ENCODE assay signal across 9 cellular contexts in genomic region chr6:34697544-34697836, GRCh38. TPM values are rescaled to one million over a fixed set of nuclear protein-coding genes. Genes with fewer than 3 reads are reported as not detected.
DNase-seq lines count a peak whose midpoint lies in the region; ATAC-seq and TF ChIP-seq lines count a peak whose summit lies in the region.
"Had no signal": no experiment of that assay in that cellular context is flagged by ENCODE, and none has a peak within 500 bp of the region (broad histone marks: within the 10 kb centered on the region; RNA-seq: fewer than 3 reads in every experiment).

No MANE protein-coding gene starts in this region.

- H3K4me1 ChIP-seq in OCI-LY7 (ENCODE audit: insufficient read depth, low read length, poor library complexity, severe bottlenecking) (peaks cover 38% of the 10 kb centered on the region), endodermal cell (ENCODE audit: control insufficient read depth, insufficient read depth, low read length) (no peaks in the 10 kb centered on the region)

- peaks cover 20% of the 10 kb centered on the region for H3K4me1 Mint-ChIP-seq in endodermal cell
- H3K4me1 Mint-ChIP-seq in progenitor cell of endocrine pancreas (ENCODE audit: low read depth) = peaks cover 24% of the 10 kb centered on the region

- ATAC-seq in HG02981 (IDR thresholded peaks at IDR 0.05; ENCODE audit: unreplicated experiment) = no peak
- ATAC-seq in GM18868 (IDR thresholded peaks at IDR 0.05; ENCODE audit: unreplicated experiment) = no peak

- H3K27ac Mint-ChIP-seq in endodermal cell (peak overlapping the region; percentile 89), progenitor cell of endocrine pancreas (peak overlapping the region; percentile 95)

- H3K79me2 ChIP-seq in OCI-LY7 (ENCODE audit: insufficient read depth, low read depth, low read length) = peaks cover 44% of the 10 kb centered on the region

- BruUV-seq in OCI-LY7 (replicated peaks; lab: Mats Ljungman, UMichigan) = no TSS peak

- H3K36me3 ChIP-seq in GM06990 (ENCODE audit: control insufficient read depth, insufficient read depth, low read length) (no peaks in the 10 kb centered on the region), OCI-LY7 (ENCODE audit: insufficient read depth, low read length) (peaks cover 14% of the 10 kb centered on the region), endodermal cell (ENCODE audit: control insufficient read depth, insufficient read depth, low read length) (no peaks in the 10 kb centered on the region)

- H3K4me3 Mint-ChIP-seq in endodermal cell (peak overlapping the region; percentile 74), progenitor cell of endocrine pancreas (ENCODE audit: low read depth) (peak overlapping the region; percentile 88)

- TF ChIP-seq CTCF in GM06990 (IDR thresholded peaks at IDR 0.05; ENCODE audit: insufficient read depth, low read length, poor library complexity, severe bottlenecking) (no peak), OCI-LY7 (conservative IDR thresholded peaks at IDR 0.05; ENCODE audit: low read length) (no peak), endodermal cell (conservative IDR thresholded peaks at IDR 0.05) (no peak), progenitor cell of endocrine pancreas (IDR thresholded peaks at IDR 0.05; ENCODE audit: unreplicated experiment) (no peak)

- H3K27ac ChIP-seq in OCI-LY7 (ENCODE audit: low read depth, low read length, poor library complexity, severe bottlenecking) (peak overlapping the region; percentile 65), endodermal cell (ENCODE audit: low read depth, low read length) (no peak overlapping the region)

- H3K9me3 ChIP-seq in OCI-LY7 (ENCODE audit: low read length) (no peaks in the 10 kb centered on the region), endodermal cell (ENCODE audit: control insufficient read depth, low read length) (no peaks in the 10 kb centered on the region)

- H4K20me1 ChIP-seq in OCI-LY7 (ENCODE audit: insufficient read depth, low read length) = peaks cover 11% of the 10 kb centered on the region; the same call in 1 of the 2 replicates

- H3K9ac ChIP-seq in endodermal cell (ENCODE audit: extremely low read depth, low read length, poor library complexity, severe bottlenecking) = no peak overlapping the region

- peak overlapping the region; percentile 95 for H3K4me2 ChIP-seq in OCI-LY7 (ENCODE audit: low read length)

- no peaks in the 10 kb centered on the region for H3K9me2 ChIP-seq in OCI-LY7 (ENCODE audit: insufficient read depth, low read length)

- peaks cover 6% of the 10 kb centered on the region for H3K36me3 Mint-ChIP-seq in endodermal cell (ENCODE audit: low read depth)
- H3K36me3 Mint-ChIP-seq in progenitor cell of endocrine pancreas (ENCODE audit: insufficient read depth) = no peaks in the 10 kb centered on the region

- H3K27me3 ChIP-seq in GM06990 (replicated peaks; ENCODE audit: control insufficient read depth, insufficient read depth, low read length) (no peaks in the 10 kb centered on the region), endodermal cell (ENCODE audit: control insufficient read depth, insufficient read depth, low read length, poor library complexity, severe bottlenecking) (no peaks in the 10 kb centered on the region)

- CTCF ChIA-PET in OCI-LY7 (lab: Charles Lee; ENCODE audit: unreplicated experiment) = interaction anchor here (0.5 kb wide), 1 partner anchor 986 kb away, joined by 4 read pairs; the partner anchor contains the start of gene UQCC2

- POLR2A ChIA-PET in OCI-LY7 (lab: Charles Lee) = interaction anchor here (0.6 to 1.9 kb wide), 8 partner anchors 13 to 203 kb away, joined by 3 to 12 read pairs (median 3); no protein-coding TSS in a partner anchor

- H3K9me3 Mint-ChIP-seq in endodermal cell = no peaks in the 10 kb centered on the region
- no peaks in the 10 kb centered on the region for H3K9me3 Mint-ChIP-seq in progenitor cell of endocrine pancreas (ENCODE audit: low read depth)

- intact Hi-C loops in OCI-LY7 (cut with micrococcal nuclease; ENCODE audit: unreplicated experiment) = loop anchor here (1.0 to 2.0 kb wide), 2 partner anchors 23 to 94 kb away; no protein-coding TSS in a partner anchor

- no peak for DNase-seq in GM06990 (ENCODE audit: extremely low read depth, insufficient read length)
- DNase-seq in OCI-LY7 (ENCODE audit: low spot score) = no peak
- no peak for DNase-seq in endodermal cell
- DNase-seq in progenitor cell of endocrine pancreas (ENCODE audit: low spot score, unreplicated experiment) = no peak
- no peak for DNase-seq in NCI-H82 treated with DMSO at 0.1 percent for 48 hours (lab: John Stamatoyannopoulos, UW; ENCODE audit: unreplicated experiment)
- no peak for DNase-seq in activated CD4-positive, alpha-beta T cell treated with anti-CD3 and anti-CD28 coated beads for 48 hours
- DNase-seq: RPMI8226 had no signal

- no peaks in the 10 kb centered on the region for H3K27me3 Mint-ChIP-seq in endodermal cell (ENCODE audit: insufficient read depth)
- no peaks in the 10 kb centered on the region for H3K27me3 Mint-ChIP-seq in progenitor cell of endocrine pancreas

- WGBS in endodermal cell (ENCODE audit: insufficient coverage in 1 of 2, insufficient read length in 1 of 2), 2 experiments = 87 to 94% methylated on average over 2 to 5 of the region's 5 CpGs

- H3K4me3 ChIP-seq in GM06990 (replicated peaks; ENCODE audit: low read depth, low read length) = peak overlapping the region; percentile 92
- peak overlapping the region; percentile 97 for H3K4me3 ChIP-seq in OCI-LY7 (ENCODE audit: low read depth, low read length, poor library complexity, severe bottlenecking)
- H3K4me3 ChIP-seq in endodermal cell (ENCODE audit: low read length) = peak overlapping the region; percentile 87

- peak overlapping the region; percentile 97 for H2AFZ ChIP-seq in OCI-LY7 (ENCODE audit: low read length)

RNA-seq across cellular contexts. Expression of gene ILRUN, which starts 0.9 kb away (rescaled TPM):
- total RNA-seq in OCI-LY7 (2014; rRNA removed; shearing (Covaris generic)) = 25.6 and 27.1 TPM in 2 replicates
- 77.6 and 82.7 TPM in 2 replicates for total RNA-seq in OCI-LY7 (2022)
- total RNA-seq in endodermal cell = 10 to 100 TPM; 73.0 to 90.5 TPM
- polyA plus RNA-seq in endodermal cell (2013, experiment 1 of 2) = 38.0 TPM
- 36.6 TPM for polyA plus RNA-seq in endodermal cell (2013, experiment 2 of 2)
- 55.2 and 56.3 TPM in 2 replicates for total RNA-seq in progenitor cell of endocrine pancreas

RNA-seq across cellular contexts. Expression of gene SNRPC, which starts 59.8 kb away (rescaled TPM):
- 158 and 210 TPM in 2 replicates for total RNA-seq in OCI-LY7 (2014; rRNA removed; shearing (Covaris generic))
- 177 and 184 TPM in 2 replicates for total RNA-seq in OCI-LY7 (2022)
- 100 to 1,000 TPM; 150 to 159 TPM for total RNA-seq in endodermal cell
- polyA plus RNA-seq in endodermal cell (2013, experiment 1 of 2) = 237 TPM
- 240 TPM for polyA plus RNA-seq in endodermal cell (2013, experiment 2 of 2)
- total RNA-seq in progenitor cell of endocrine pancreas = 119 and 122 TPM in 2 replicates
